Comparison of ENCODE assay signal across 12 cellular contexts in the genomic region with DNA sequence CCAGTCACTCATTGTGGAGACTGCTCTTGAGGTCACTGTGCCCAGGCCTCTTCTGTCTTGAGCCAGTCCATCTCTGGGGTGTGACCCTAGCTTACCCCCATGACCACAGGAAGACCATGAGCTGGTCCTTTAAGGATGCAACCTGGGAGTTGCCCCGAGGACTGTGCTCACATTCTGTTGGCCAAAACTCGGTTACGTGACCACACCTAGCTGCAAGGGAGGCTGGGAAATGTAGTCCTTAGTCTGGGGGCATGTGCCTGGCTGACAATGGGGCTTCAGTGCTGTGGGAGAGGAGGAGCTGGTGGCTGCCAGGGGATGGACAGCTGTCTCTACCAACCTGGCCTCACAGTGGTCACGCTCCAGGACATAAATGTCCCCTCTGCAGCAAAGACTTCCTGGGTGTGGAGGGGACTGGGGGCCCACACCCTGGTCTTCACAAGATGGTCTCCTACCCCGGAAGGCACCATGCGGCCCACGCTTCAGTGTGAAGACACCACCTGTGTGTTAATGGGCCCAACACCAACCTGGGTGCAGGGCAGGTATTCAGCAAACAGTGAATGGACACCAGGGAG. TPM values are rescaled to one million over a fixed set of nuclear protein-coding genes. Genes with fewer than 3 reads are reported as not detected.
DNase-seq lines count a peak whose midpoint lies in the region; ATAC-seq, FAIRE-seq and TF ChIP-seq lines count a peak whose summit lies in the region.
"Had no signal": no experiment of that assay in that cellular context is flagged by ENCODE, and none has a peak within 500 bp of the region (broad histone marks: within the 10 kb centered on the region; RNA-seq: fewer than 3 reads in every experiment).

No MANE protein-coding gene starts in this region.

- no peak for TF ChIP-seq RAD21 in H1 (IDR thresholded peaks at IDR 0.05 in 1 of 2, conservative IDR thresholded peaks at IDR 0.05 in 1 of 2; ENCODE audit: low read depth in 2 of 2, low read length in 2 of 2)

- intact Hi-C loops in body of pancreas (cut with DNase I), result no loop called here

- no peaks in the 10 kb centered on the region; the same call in none of the 2 replicates for H3K79me1 ChIP-seq in H1 (ENCODE audit: low read depth, low read length)

- peak overlapping the region; percentile 77; the same call in 1 of the 2 replicates for H2BK12ac ChIP-seq in H1 (ENCODE audit: low read depth, low read length)

- no peak overlapping the region for H3K56ac ChIP-seq in H1 (replicated peaks; ENCODE audit: insufficient read length, low read depth, low read length)

- H2AK5ac ChIP-seq in H1 (ENCODE audit: low read depth, low read length), result peak overlapping the region; percentile 1; the same call in 1 of the 2 replicates

- TF ChIP-seq POLR2A in H1 (IDR thresholded peaks at IDR 0.05; ENCODE audit: control extremely low read depth in 1 of 2, low read depth in 2 of 2, low read length in 2 of 2) (no peak), body of pancreas (IDR thresholded peaks at IDR 0.05) (no peak)

- peak overlapping the region; percentile 83; the same call in 1 of the 2 replicates for H4K8ac ChIP-seq in H1 (ENCODE audit: extremely low read depth, insufficient read depth, low read length)

- H4K91ac ChIP-seq in H1 (replicated peaks; ENCODE audit: insufficient read length, low read length), result peak overlapping the region; percentile 67

- FAIRE-seq in H1 (lab: Jason Lieb, UNC), result peak; percentile 85

- no peak overlapping the region for H3K23ac ChIP-seq in H1 (ENCODE audit: insufficient read length)

- POLR2A ChIA-PET in H1 (lab: Charles Lee; ENCODE audit: partially characterized antibody), result interaction anchor here (1.5 kb wide), 1 partner anchor 10 kb away, joined by 6 read pairs; no protein-coding TSS in a partner anchor

- H3K27ac ChIP-seq in H1 (ENCODE audit: low read depth, low read length) (no peak overlapping the region), body of pancreas (no peak overlapping the region)
- H3K27ac ChIP-seq: adrenal gland, C4-2B had no signal

- peak overlapping the region; percentile 27; the same call in 1 of the 2 replicates for H2BK5ac ChIP-seq in H1 (ENCODE audit: low read depth, low read length)

- ATAC-seq in body of pancreas, result no peak
- ATAC-seq: Panc1 had no signal

- no peak overlapping the region for H2BK120ac ChIP-seq in H1 (replicated peaks; ENCODE audit: low read depth, low read length)

- TF ChIP-seq CTCF in H1 (IDR thresholded peaks at IDR 0.05; ENCODE audit: control extremely low read depth in 1 of 3, insufficient read depth in 1 of 3, low read depth in 1 of 3, low read length in 3 of 3) (no peak), body of pancreas (IDR thresholded peaks at IDR 0.05) (no peak)

- H3K9ac ChIP-seq in H1 (replicated peaks in 1 of 4; ENCODE audit: extremely low read depth in 1 of 4, low read depth in 3 of 4, low read length in 3 of 4), result no peak overlapping the region

- no peak overlapping the region for H2AFZ ChIP-seq in H1 (ENCODE audit: low read length)

- TF ChIP-seq EP300 in H1 (IDR thresholded peaks at IDR 0.05; ENCODE audit: borderline replicate concordance in 1 of 2, low read depth in 2 of 2, low read length in 2 of 2), result no peak

- H3K18ac ChIP-seq in H1 (ENCODE audit: extremely low read depth, low read length), result peak overlapping the region; percentile 68

- H3K4me1 ChIP-seq in H1 (replicated peaks in 1 of 4; ENCODE audit: control insufficient read depth in 3 of 4, insufficient read depth in 4 of 4, low read length in 3 of 4) (peaks cover 0 to 29% (median 9%) of the 10 kb centered on the region in 4 experiments; a peak in 6 of 7 replicates), body of pancreas (no peaks in the 10 kb centered on the region)
- H3K4me1 ChIP-seq: adrenal gland had no signal

- CTCF ChIA-PET in H1 (lab: Charles Lee; ENCODE audit: partially characterized antibody), result interaction anchor here (0.6 to 1.5 kb wide), 7 partner anchors 11 to 197 kb away, joined by 3 to 4 read pairs (median 3); no protein-coding TSS in a partner anchor

- H3K79me2 ChIP-seq in H1 (ENCODE audit: control insufficient read depth in 1 of 2, insufficient read depth in 2 of 2, low read length in 2 of 2), result no peaks in the 10 kb centered on the region

- no peaks in the 10 kb centered on the region for H3K23me2 ChIP-seq in H1 (ENCODE audit: low read depth, low read length)

- peak overlapping the region; percentile 26 for H4K5ac ChIP-seq in H1 (ENCODE audit: insufficient read length, low read depth, low read length)

- H3K9me3 ChIP-seq in H1 (ENCODE audit: insufficient read depth in 2 of 2, low read depth in 1 of 2, low read length in 1 of 2) (no peaks in the 10 kb centered on the region), body of pancreas (peaks cover 0 to 6% (median 0%) of the 10 kb centered on the region in 3 donors)
- H3K9me3 ChIP-seq: adrenal gland had no signal

- H3K14ac ChIP-seq in H1 (ENCODE audit: insufficient read length), result no peak overlapping the region

- H3K4me2 ChIP-seq in H1 (ENCODE audit: insufficient read depth in 1 of 2, low read depth in 2 of 2, low read length in 2 of 2), result peak overlapping the region; percentile 30 to 59; a peak in 2 of 4 replicates

- H3K4ac ChIP-seq in H1 (replicated peaks; ENCODE audit: insufficient read length, low read depth, low read length), result peak overlapping the region; percentile 28

- H3K27me3 ChIP-seq in H1 (replicated peaks in 1 of 4; ENCODE audit: control insufficient read depth in 3 of 4, extremely low read depth in 1 of 4, insufficient read depth in 3 of 4, low read length in 3 of 4), result no peaks in the 10 kb centered on the region
- no peaks in the 10 kb centered on the region for H3K27me3 ChIP-seq in body of pancreas
- H3K27me3 ChIP-seq: adrenal gland had no signal

- 82% methylated on average over 7 of the region's 7 CpGs; no CpG with 5 or more reads in 1 of the 2 experiments for WGBS in H1 (ENCODE audit: extremely low coverage in 1 of 2, insufficient coverage in 1 of 2, insufficient read length in 1 of 2, insufficient replicate concordance in 2 of 2, low coverage in 1 of 2, low lambda C conversion rate in 2 of 2, missing lambda C conversion rate in 1 of 2), 2 experiments
- 61 to 83% methylated on average over 3 to 6 of the region's 7 CpGs for WGBS in body of pancreas, 2 donors

- peaks cover 2 to 11% of the 10 kb centered on the region in 2 experiments for H4K20me1 ChIP-seq in H1 (replicated peaks in 1 of 2; ENCODE audit: control insufficient read depth in 1 of 2, insufficient read depth in 2 of 2, low read length in 2 of 2)

- peaks cover 0 to 3% (median 0%) of the 10 kb centered on the region in 4 experiments; a peak in 1 of 8 replicates for H3K36me3 ChIP-seq in H1 (ENCODE audit: control insufficient read depth in 2 of 4, insufficient read depth in 4 of 4, low read length in 3 of 4)
- no peaks in the 10 kb centered on the region for H3K36me3 ChIP-seq in body of pancreas (replicated peaks in 1 of 2; ENCODE audit: insufficient read depth in 1 of 2, low read depth in 2 of 2)
- H3K36me3 ChIP-seq: adrenal gland had no signal

- H2BK15ac ChIP-seq in H1 (ENCODE audit: low read length), result 0 out of 2 replicates have a peak overlapping the region, but pooled peaks have one; percentile 40

- DNase-seq in 8988T (peak; percentile 86), ELR (ENCODE audit: low read depth) (peak; percentile 62), NCI-H82 (lab: John Stamatoyannopoulos, UW) (peak; percentile 72), H1 (ENCODE audit: low read depth in 1 of 2, low spot score in 2 of 2) (peak; percentile 39 to 70), NCI-H510A (lab: John Stamatoyannopoulos, UW) (no peak), body of pancreas (no peak), mesenteric fat pad (ENCODE audit: low spot score) (no peak)
- no peak for DNase-seq in stimulated activated CD4-positive, alpha-beta T cell treated with anti-CD3 and anti-CD28 coated beads, Interleukin-4, amount 100 ng/mL, for 24 hours
- DNase-seq: adrenal gland, islet precursor cell had no signal

- peak overlapping the region; percentile 32; the same call in 1 of the 2 replicates for H2BK20ac ChIP-seq in H1 (ENCODE audit: low read length)

- H3K4me3 ChIP-seq in H1 (ENCODE audit: extremely low read depth in 1 of 4, insufficient read depth in 2 of 4, low read depth in 3 of 4, low read length in 4 of 4), result no peak overlapping the region
- H3K4me3 ChIP-seq in body of pancreas, result no peak overlapping the region
- H3K4me3 ChIP-seq: adrenal gland had no signal

TF ChIP-seq in H1, 55 proteins besides CTCF, POLR2A, EP300 and RAD21 (continues in another document):
- TF ChIP-seq, protein P1, sequence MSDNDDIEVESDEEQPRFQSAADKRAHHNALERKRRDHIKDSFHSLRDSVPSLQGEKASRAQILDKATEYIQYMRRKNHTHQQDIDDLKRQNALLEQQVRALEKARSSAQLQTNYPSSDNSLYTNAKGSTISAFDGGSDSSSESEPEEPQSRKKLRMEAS (IDR thresholded peaks at IDR 0.05), result peak; percentile 75

RNA-seq across cellular contexts. Expression of a gene that starts 55.4 kb away (rescaled TPM):
- 28.3 and 28.4 TPM in 2 replicates for total RNA-seq in H1 (2021; fragmentation: NEBNext Ultra II Directional; extraction: Animal tissue kit (Norgen Biotek cat#: 25700))
- 10.3 and 19.3 TPM in 2 replicates for polyA plus RNA-seq in H1 (2011; rRNA removed)
- 16.6 TPM for polyA plus RNA-seq in H1 (2011; cell fraction: cytosol; rRNA removed)
- 21.3 TPM for polyA plus RNA-seq in H1 (2011; cell fraction: nucleus; rRNA removed)
- 10.2 to 20.9 TPM (median 18.6 TPM) in 4 replicates for polyA plus RNA-seq in H1 (2012, experiment 1 of 2)
- 15.9 TPM for polyA plus RNA-seq in H1 (2012, experiment 2 of 2)
- 13.8 TPM for polyA plus RNA-seq in H1 (2013, experiment 1 of 2)
- polyA plus RNA-seq in H1 (2013, experiment 2 of 2), result 14.8 TPM
- 6.4 and 9.5 TPM in 2 replicates for polyA minus RNA-seq in H1 (2011; rRNA and poly(A)+ RNA removed)
- polyA minus RNA-seq in H1 (2011; cell fraction: cytosol; rRNA and poly(A)+ RNA removed), result 15.0 TPM
- polyA minus RNA-seq in H1 (2011; cell fraction: nucleus; rRNA and poly(A)+ RNA removed), result 16.9 TPM
- total RNA-seq in body of pancreas (not detected), mesenteric fat pad (0.16 TPM)

Comparison
In these comparisons a context has a peak if more than half of its experiments do, and no peak if none do; other contexts are left out.
1. DNase-seq: peak in 8988T (single experiment), ELR (single experiment), NCI-H82 (single experiment) and H1 (2 of 2); none in NCI-H510A (single experiment), stimulated activated CD4-positive, alpha-beta T cell treated with anti-CD3 and anti-CD28 coated beads, Interleukin-4, amount 100 ng/mL, for 24 hours (single experiment), body of pancreas (0 of 4) and mesenteric fat pad (single experiment).
2. RNA of a gene that starts 55.4 kb away (total RNA-seq): 28.3 to 28.4 TPM in H1; 0.16 TPM in mesenteric fat pad (single experiment) and not detected in body of pancreas; every median in the first group is over 10 times any median in the second.